Comparison of ENCODE assay signal across 9 cellular contexts in genomic region chr20:50724851-50725721, GRCh38. TPM values are rescaled to one million over a fixed set of nuclear protein-coding genes. Genes with fewer than 3 reads are reported as not detected.
DNase-seq lines count a peak whose midpoint lies in the region; ATAC-seq and TF ChIP-seq lines count a peak whose summit lies in the region.
"Had no signal": no experiment of that assay in that cellular context is flagged by ENCODE, and none has a peak within 500 bp of the region (broad histone marks: within the 10 kb centered on the region; RNA-seq: fewer than 3 reads in every experiment).

No MANE protein-coding gene starts in this region.

- no peak overlapping the region for H3K27ac Mint-ChIP-seq in GM23338
- H3K27ac Mint-ChIP-seq: natural killer cell treated with Interleukin-12 subunit alpha and Interleukin-12 subunit beta and Interleukin-15 and Interleukin-18, amount 100 ng/mL, for 72 hours had no signal

- intact Hi-C loops in tibial artery (cut with DNase I; ENCODE audit: low total_unique reads): no loop called here

- peak overlapping the region; percentile 98 for H2AFZ ChIP-seq in GM23338

- H3K4me3 Mint-ChIP-seq in GM23338: no peak overlapping the region
- H3K4me3 Mint-ChIP-seq: natural killer cell treated with Interleukin-12 subunit alpha and Interleukin-12 subunit beta and Interleukin-15 and Interleukin-18, amount 100 ng/mL, for 72 hours had no signal

- H3K27me3 Mint-ChIP-seq in GM23338 (ENCODE audit: insufficient read depth, low read depth, poor library complexity): peaks cover 4% of the 10 kb centered on the region
- H3K27me3 Mint-ChIP-seq: natural killer cell treated with Interleukin-12 subunit alpha and Interleukin-12 subunit beta and Interleukin-15 and Interleukin-18, amount 100 ng/mL, for 72 hours had no signal

- ATAC-seq in GM23338 (peak; percentile 93), HG02870 (IDR thresholded peaks at IDR 0.05; ENCODE audit: unreplicated experiment) (no peak), GM19467 (IDR thresholded peaks at IDR 0.05; ENCODE audit: unreplicated experiment) (no peak)

- no peaks in the 10 kb centered on the region for H3K9me3 Mint-ChIP-seq in GM23338
- H3K9me3 Mint-ChIP-seq: natural killer cell treated with Interleukin-12 subunit alpha and Interleukin-12 subunit beta and Interleukin-15 and Interleukin-18, amount 100 ng/mL, for 72 hours had no signal

- peaks cover 14% of the 10 kb centered on the region for H3K4me1 Mint-ChIP-seq in GM23338

- H3K4me1 ChIP-seq in GM23338 (ENCODE audit: insufficient read depth) (peaks cover 30% of the 10 kb centered on the region), tibial artery (peaks cover 0 to 56% (median 31%) of the 10 kb centered on the region in 4 donors)

- 0 out of 2 replicates have a peak overlapping the region, but pooled peaks have one; percentile 35 for H3K4me3 ChIP-seq in GM23338
- no peak overlapping the region for H3K4me3 ChIP-seq in epithelial cell of proximal tubule (ENCODE audit: low read depth, low read length)
- H3K4me3 ChIP-seq in tibial artery: no peak overlapping the region

- peak overlapping the region; percentile 70 for H3K4me2 ChIP-seq in GM23338

- no peaks in the 10 kb centered on the region for H3K79me2 ChIP-seq in GM23338 (replicated peaks; ENCODE audit: insufficient read depth)

- DNase-seq in GM23338 (ENCODE audit: low spot score) (peak; percentile 62), T1000 (lab: John Stamatoyannopoulos, UW) (peak; percentile 95), epithelial cell of proximal tubule (ENCODE audit: low read depth) (peak; percentile 89), nucleus accumbens (lab: John Stamatoyannopoulos, UW) (peak in 45 of 56 donors; percentile 9 to 89 (median 63)), tibial artery (peak; percentile 89 to 96)
- no peak for DNase-seq in NK-92 treated with Interleukin-12 subunit alpha and Interleukin-12 subunit beta, amount 100 ng/mL, for 24 hours (lab: John Stamatoyannopoulos, UW)

- TF ChIP-seq CTCF in GM23338 (conservative IDR thresholded peaks at IDR 0.05; ENCODE audit: low read depth in 2 of 2): no peak
- no peak for TF ChIP-seq CTCF in epithelial cell of proximal tubule (conservative IDR thresholded peaks at IDR 0.05; ENCODE audit: low read depth, low read length)
- TF ChIP-seq CTCF in tibial artery (IDR thresholded peaks at IDR 0.05): no peak

- H3K27ac ChIP-seq in GM23338 (ENCODE audit: low read depth): peak overlapping the region; percentile 75; the same call in 1 of the 2 replicates
- H3K27ac ChIP-seq in tibial artery: peak overlapping the region; percentile 71 to 82

- H3K9me2 ChIP-seq in GM23338 (ENCODE audit: insufficient read depth): no peaks in the 10 kb centered on the region

- H3K9me3 ChIP-seq in tibial artery: no peaks in the 10 kb centered on the region

- H4K20me1 ChIP-seq in GM23338 (replicated peaks; ENCODE audit: insufficient read depth): no peaks in the 10 kb centered on the region

- H3K36me3 Mint-ChIP-seq in GM23338 (ENCODE audit: low read depth): no peaks in the 10 kb centered on the region
- H3K36me3 Mint-ChIP-seq: natural killer cell treated with Interleukin-12 subunit alpha and Interleukin-12 subunit beta and Interleukin-15 and Interleukin-18, amount 100 ng/mL, for 72 hours had no signal

- H3F3A ChIP-seq in GM23338 (replicated peaks; ENCODE audit: low read depth): peaks cover 9% of the 10 kb centered on the region; the same call in 1 of the 2 replicates

- H3K36me3 ChIP-seq in GM23338 (ENCODE audit: insufficient read depth) (no peaks in the 10 kb centered on the region), tibial artery (no peaks in the 10 kb centered on the region)

- H3K27me3 ChIP-seq in GM23338 (ENCODE audit: insufficient read depth) (no peaks in the 10 kb centered on the region), tibial artery (no peaks in the 10 kb centered on the region)

TF ChIP-seq in GM23338, 12 proteins besides CTCF, POLR2A, EP300 and RAD21 (continues in another document):
- TF ChIP-seq ZNF462 (CRISPR knock-in tag; IDR thresholded peaks at IDR 0.05): no peak
- TF ChIP-seq JUNB (IDR thresholded peaks at IDR 0.05; ENCODE audit: unreplicated experiment): no peak
- no peak for TF ChIP-seq EZH2phosphoT487 (IDR thresholded peaks at IDR 0.05; ENCODE audit: unreplicated experiment)
- TF ChIP-seq ETS1 (IDR thresholded peaks at IDR 0.05): no peak
- no peak for TF ChIP-seq EZH2 (IDR thresholded peaks at IDR 0.05; ENCODE audit: low read depth, unreplicated experiment)
- no peak for TF ChIP-seq NANOG (IDR thresholded peaks at IDR 0.05; ENCODE audit: borderline replicate concordance)

RNA-seq across cellular contexts. Expression of gene PARD6B, which starts 6.3 kb away (rescaled TPM):
- total RNA-seq in GM23338 (2014; rRNA removed; shearing (Covaris generic)): 29.2 and 39.7 TPM in 2 replicates
- 20.0 and 23.5 TPM in 2 replicates for polyA plus RNA-seq in GM23338 (2016; fragmentation: Nextera tagmentation; extraction: Ambion mirVana)
- 17.1 and 44.4 TPM in 2 replicates for total RNA-seq in epithelial cell of proximal tubule

RNA-seq across cellular contexts. Expression of gene RIPOR3, which starts 33.7 kb away (rescaled TPM):
- 6.0 and 6.3 TPM in 2 replicates for total RNA-seq in GM23338 (2014; rRNA removed; shearing (Covaris generic))
- polyA plus RNA-seq in GM23338 (2016; fragmentation: Nextera tagmentation; extraction: Ambion mirVana): 3.9 and 4.9 TPM in 2 replicates
- total RNA-seq in epithelial cell of proximal tubule: 0.29 and 1.8 TPM in 2 replicates
- total RNA-seq: natural killer cell treated with Interleukin-12 subunit alpha and Interleukin-12 subunit beta and Interleukin-15 and Interleukin-18, amount 100 ng/mL, for 72 hours had no signal
